Comparison of ENCODE assay signal across 18 cellular contexts in the genomic region with DNA sequence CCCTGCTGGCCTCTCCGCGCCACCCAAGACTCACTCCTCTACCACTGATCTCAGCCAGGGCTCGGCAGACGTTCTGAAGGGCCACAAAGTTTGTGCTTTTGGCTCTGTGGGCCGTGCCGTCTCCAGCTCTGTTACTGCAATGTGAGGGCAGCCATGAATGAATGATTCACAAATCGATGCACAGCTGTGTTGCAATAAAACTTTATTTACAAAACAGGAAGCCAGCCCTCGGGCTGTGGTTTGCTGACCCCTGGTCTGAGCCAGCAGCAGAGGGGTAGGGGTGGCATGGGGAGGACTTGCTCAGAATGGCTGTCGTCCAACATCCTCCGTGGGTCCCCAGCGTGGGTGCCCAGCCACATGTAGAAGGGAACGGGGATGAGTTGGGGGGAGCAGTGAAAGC.
"Had no signal": no experiment of that assay in that cellular context is flagged by ENCODE, and none has a peak within 500 bp of the region (broad histone marks: within the 10 kb centered on the region; RNA-seq: fewer than 3 reads in every experiment).

No MANE protein-coding gene starts in this region.

- H3K4me1 Mint-ChIP-seq: activated naive CD4-positive, alpha-beta T cell treated with anti-CD3 and anti-CD28 coated beads, Interleukin-2, amount 50 U/mL, for 24 hours; activated T-helper 17 cell treated with anti-CD3 and anti-CD28 coated beads, Interleukin-2, amount 50 U/mL, for 72 hours; naive B cell had no signal

- H3K4me3 Mint-ChIP-seq: activated B cell treated with CpG ODN at 0.5 μM for 24 hours; activated CD8-positive, alpha-beta T cell treated with anti-CD3 and anti-CD28 coated beads for 36 hours; activated naive CD4-positive, alpha-beta T cell treated with anti-CD3 and anti-CD28 coated beads, Interleukin-2, amount 50 U/mL, for 24 hours; activated naive CD8-positive, alpha-beta T cell treated with anti-CD3 and anti-CD28 coated beads, Interleukin-2, amount 50 U/mL, for 24 hours; activated T-cell treated with anti-CD3 and anti-CD28 coated beads, Interleukin-2, amount 50 U/mL, for 4 hours; activated T-helper 17 cell treated with anti-CD3 and anti-CD28 coated beads, Interleukin-2, amount 50 U/mL, for 72 hours; mesothelial cell of epicardium; naive B cell; nephron progenitor cell; stimulated activated naive B cell treated with anti-CD40 and anti-IgM and Interleukin-4, amounts not matched to agents 10 μg/mL and 1 μg/mL and 100 μg/mL, for 72 hours had no signal

- H3K27ac Mint-ChIP-seq: activated B cell treated with CpG ODN at 0.5 μM for 24 hours; activated CD8-positive, alpha-beta T cell treated with anti-CD3 and anti-CD28 coated beads for 36 hours; activated naive CD4-positive, alpha-beta T cell treated with anti-CD3 and anti-CD28 coated beads, Interleukin-2, amount 50 U/mL, for 24 hours; activated naive CD8-positive, alpha-beta T cell treated with anti-CD3 and anti-CD28 coated beads, Interleukin-2, amount 50 U/mL, for 24 hours; activated T-helper 17 cell treated with anti-CD3 and anti-CD28 coated beads, Interleukin-2, amount 50 U/mL, for 72 hours; mesothelial cell of epicardium; naive B cell; nephron progenitor cell; stimulated activated naive B cell treated with anti-CD40 and anti-IgM and Interleukin-4, amounts not matched to agents 10 μg/mL and 1 μg/mL and 100 μg/mL, for 72 hours had no signal

- H3K4me1 ChIP-seq: pancreas had no signal

- H3K36me3 ChIP-seq: breast epithelium, gastrocnemius medialis, pancreas had no signal

- H3K36me3 Mint-ChIP-seq: activated naive CD4-positive, alpha-beta T cell treated with anti-CD3 and anti-CD28 coated beads, Interleukin-2, amount 50 U/mL, for 24 hours; mesothelial cell of epicardium; naive B cell had no signal

- H3K9me3 ChIP-seq: breast epithelium, gastrocnemius medialis, pancreas, psoas muscle, right atrium auricular region, stomach, tibial artery, upper lobe of right lung had no signal

- H3K27me3 ChIP-seq: breast epithelium, gastrocnemius medialis, pancreas, right atrium auricular region, stomach, upper lobe of right lung had no signal

- H3K4me3 ChIP-seq: breast epithelium, gastrocnemius medialis, pancreas, psoas muscle, right atrium auricular region, stomach, tibial artery, upper lobe of right lung had no signal

- H3K27me3 Mint-ChIP-seq: activated CD8-positive, alpha-beta T cell treated with anti-CD3 and anti-CD28 coated beads for 36 hours; activated naive CD4-positive, alpha-beta T cell treated with anti-CD3 and anti-CD28 coated beads, Interleukin-2, amount 50 U/mL, for 24 hours; activated naive CD8-positive, alpha-beta T cell treated with anti-CD3 and anti-CD28 coated beads, Interleukin-2, amount 50 U/mL, for 24 hours; activated T-helper 17 cell treated with anti-CD3 and anti-CD28 coated beads, Interleukin-2, amount 50 U/mL, for 72 hours had no signal

- H3K27ac ChIP-seq: breast epithelium, gastrocnemius medialis, pancreas, psoas muscle, right atrium auricular region, stomach, tibial artery, upper lobe of right lung had no signal
